19 cellular contexts compared by ENCODE assay signal in the genomic region with DNA sequence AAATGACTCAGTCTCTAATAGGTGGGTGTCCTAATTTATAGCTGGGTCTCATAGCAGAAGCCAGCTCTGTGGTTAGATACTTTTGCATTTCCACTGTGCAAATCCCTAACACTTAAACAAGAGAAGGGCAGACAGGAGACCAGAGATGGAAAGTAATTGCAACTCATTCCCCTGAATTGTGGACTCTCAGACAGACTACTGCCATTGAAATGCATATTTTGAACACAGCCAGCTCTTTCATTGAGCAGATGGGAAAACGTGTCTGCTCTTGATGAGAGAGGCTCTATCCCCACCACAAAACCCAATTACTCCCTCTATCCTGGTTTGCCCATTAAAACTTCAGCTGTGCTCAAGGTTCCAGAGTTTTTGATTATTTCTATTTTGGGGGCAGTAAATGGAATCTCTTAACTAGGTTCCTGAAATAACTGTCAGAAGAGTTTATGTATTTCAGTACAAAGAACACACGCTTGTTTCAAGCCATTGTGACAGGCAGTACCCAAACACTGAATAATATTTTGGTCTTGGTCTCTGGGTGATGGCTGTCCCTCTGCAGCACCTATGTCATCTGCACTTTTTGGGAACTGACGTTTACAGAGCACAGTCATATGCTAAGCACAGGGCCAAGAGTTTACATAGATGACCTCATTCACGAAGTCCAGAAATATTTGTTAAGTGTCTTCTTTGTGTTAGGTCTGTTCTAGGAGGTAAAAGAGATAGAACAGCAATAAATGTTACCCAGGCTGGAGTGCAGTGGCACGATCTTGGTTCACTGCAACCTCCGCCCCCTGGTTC. TPM values are rescaled to one million over a fixed set of nuclear protein-coding genes. Genes with fewer than 3 reads are reported as not detected.
DNase-seq lines count a peak whose midpoint lies in the region; ATAC-seq and TF ChIP-seq lines count a peak whose summit lies in the region.
"Had no signal": no experiment of that assay in that cellular context is flagged by ENCODE, and none has a peak within 500 bp of the region (broad histone marks: within the 10 kb centered on the region; RNA-seq: fewer than 3 reads in every experiment).

No MANE protein-coding gene starts in this region.

- H3K4me3 Mint-ChIP-seq in CD4-positive, alpha-beta memory T cell = no peak overlapping the region
- H3K4me3 Mint-ChIP-seq: activated naive CD4-positive, alpha-beta T cell treated with anti-CD3 and anti-CD28 coated beads, Interleukin-2, amount 50 U/mL, for 24 hours; T-cell had no signal

- no peak for TF ChIP-seq POLR2A in gastrocnemius medialis (IDR thresholded peaks at IDR 0.05)
- no peak for TF ChIP-seq POLR2A in erythroblast (IDR thresholded peaks at IDR 0.05; ENCODE audit: low read length)

- peaks cover 10 to 11% of the 10 kb centered on the region in 2 donors for H3K4me1 ChIP-seq in gastrocnemius medialis
- H3K4me1 ChIP-seq in CD4-positive, alpha-beta memory T cell (ENCODE audit: insufficient read depth, low read length) = no peaks in the 10 kb centered on the region

- H3K4me1 Mint-ChIP-seq in CD4-positive, alpha-beta memory T cell = no peaks in the 10 kb centered on the region
- H3K4me1 Mint-ChIP-seq: activated naive CD4-positive, alpha-beta T cell treated with anti-CD3 and anti-CD28 coated beads, Interleukin-2, amount 50 U/mL, for 24 hours; T-cell had no signal

- POLR2A ChIA-PET in GM10248 (lab: Yijun Ruan, JAX) = no interaction called here
- POLR2A ChIA-PET in CD4-positive, alpha-beta memory T cell (lab: Charles Lee; ENCODE audit: partially characterized antibody) = no interaction called here

- no peaks in the 10 kb centered on the region for H3K36me3 ChIP-seq in gastrocnemius medialis
- H3K36me3 ChIP-seq in CD4-positive, alpha-beta memory T cell (ENCODE audit: insufficient read depth, low read length) = no peaks in the 10 kb centered on the region
- H3K36me3 ChIP-seq: right lobe of liver had no signal

- CTCF ChIA-PET in GM10248 (lab: Yijun Ruan, JAX) = interaction anchor here (1.0 to 2.9 kb wide), 6 partner anchors 9 to 562 kb away, joined by 4 to 12 read pairs (median 4); no protein-coding TSS in a partner anchor
- CTCF ChIA-PET in CD4-positive, alpha-beta memory T cell (lab: Charles Lee; ENCODE audit: partially characterized antibody) = no interaction called here

- DNase-seq in GM10248 (ENCODE audit: extremely low spot score) = peak; percentile 26
- peak; percentile 8 for DNase-seq in RPMI7951 (ENCODE audit: low read depth)
- peak; percentile 9 to 44 for DNase-seq in foreskin fibroblast
- DNase-seq in gastrocnemius medialis = no peak
- DNase-seq in erythroblast (lab: John Stamatoyannopoulos, UW) = no peak
- no peak for DNase-seq in CD4-positive, alpha-beta memory T cell
- no peak for DNase-seq in SW 1271 (lab: John Stamatoyannopoulos, UW)
- DNase-seq: activated CD4-positive, alpha-beta T cell treated with anti-CD3 and anti-CD28 coated beads, Interleukin-2, amount 50 U/mL, for 48 hours; activated T-cell treated with anti-CD3 and anti-CD28 coated beads, Interleukin-2, amount 50 U/mL, for 1 hour; glutamatergic neuron; NCI-H1105 treated with DMSO at 0.1 percent for 48 hours; NCI-H2227 treated with DMSO at 0.1 percent for 48 hours; nucleus accumbens; stimulated activated CD4-positive, alpha-beta T cell treated with anti-CD3 and anti-CD28 coated beads, Interleukin-1b, Interleukin-23, amount 100 ng/mL, for 48 hours; T-cell had no signal

- peaks cover 15 to 21% of the 10 kb centered on the region in 2 donors for H3K27me3 Mint-ChIP-seq in CD4-positive, alpha-beta memory T cell
- H3K27me3 Mint-ChIP-seq: activated naive CD4-positive, alpha-beta T cell treated with anti-CD3 and anti-CD28 coated beads, Interleukin-2, amount 50 U/mL, for 24 hours had no signal

- H3K36me3 Mint-ChIP-seq in CD4-positive, alpha-beta memory T cell = peaks cover 3 to 11% of the 10 kb centered on the region in 2 donors

- TF ChIP-seq CTCF in GM10248 (IDR thresholded peaks at IDR 0.05; ENCODE audit: control extremely low read depth, extremely low read depth, low read depth, missing control alignments) (no peak), foreskin fibroblast (IDR thresholded peaks at IDR 0.05; ENCODE audit: low read depth, low read length) (no peak), gastrocnemius medialis (IDR thresholded peaks at IDR 0.05 in 4 of 5, conservative IDR thresholded peaks at IDR 0.05 in 1 of 5) (no peak)

- peak overlapping the region in 3 of 4 donors; percentile 37 to 55 (median 45) for H3K27ac ChIP-seq in gastrocnemius medialis
- H3K27ac ChIP-seq in CD4-positive, alpha-beta memory T cell (ENCODE audit: low read depth, low read length) = no peak overlapping the region
- H3K27ac ChIP-seq: right lobe of liver, VCaP had no signal

- H3K27me3 ChIP-seq in gastrocnemius medialis = no peaks in the 10 kb centered on the region
- H3K27me3 ChIP-seq in CD4-positive, alpha-beta memory T cell (ENCODE audit: insufficient read depth, low read length) = no peaks in the 10 kb centered on the region
- H3K27me3 ChIP-seq: right lobe of liver had no signal

- peak overlapping the region in 2 of 7 donors; percentile 32 to 59 for H3K27ac Mint-ChIP-seq in CD4-positive, alpha-beta memory T cell
- H3K27ac Mint-ChIP-seq: activated naive CD4-positive, alpha-beta T cell treated with anti-CD3 and anti-CD28 coated beads, Interleukin-2, amount 50 U/mL, for 24 hours; T-cell had no signal

- intact Hi-C loops in gastrocnemius medialis (cut with DNase I; ENCODE audit: low total_unique reads) = no loop called here
- intact Hi-C loops in CD4-positive, alpha-beta memory T cell (cut with micrococcal nuclease) = no loop called here

- H3K9me3 Mint-ChIP-seq in CD4-positive, alpha-beta memory T cell = peaks cover 2 to 23% (median 12%) of the 10 kb centered on the region in 8 donors
- H3K9me3 Mint-ChIP-seq: activated naive CD4-positive, alpha-beta T cell treated with anti-CD3 and anti-CD28 coated beads, Interleukin-2, amount 50 U/mL, for 24 hours had no signal

- no peaks in the 10 kb centered on the region for H3K9me3 ChIP-seq in gastrocnemius medialis
- H3K9me3 ChIP-seq in CD4-positive, alpha-beta memory T cell (ENCODE audit: control insufficient read depth in 1 of 2, low read length in 2 of 2) = peaks cover 0 to 9% of the 10 kb centered on the region in 2 donors
- H3K9me3 ChIP-seq: right lobe of liver had no signal

- in situ Hi-C loops in gastrocnemius medialis (cut with MboI; ENCODE audit: low sequenced_read_pairs in 4 of 4) = no loop called here

- no peak overlapping the region for H3K4me3 ChIP-seq in foreskin fibroblast (ENCODE audit: low read depth in 1 of 2, low read length in 2 of 2)
- no peak overlapping the region for H3K4me3 ChIP-seq in gastrocnemius medialis
- H3K4me3 ChIP-seq in CD4-positive, alpha-beta memory T cell (ENCODE audit: low read length in 2 of 2) = no peak overlapping the region
- H3K4me3 ChIP-seq: right lobe of liver had no signal

- ATAC-seq in gastrocnemius medialis = peak; percentile 64 to 65
- ATAC-seq: T-cell had no signal

RNA-seq across cellular contexts. Expression of gene FAM227A, which starts 41.7 kb away (rescaled TPM):
- total RNA-seq in RPMI7951 (2014; rRNA removed; shearing (Covaris generic)) = 1.3 and 2.3 TPM in 2 replicates
- total RNA-seq in gastrocnemius medialis = under 1 TPM in 1 of 4 donors, not detected in 3; 0.02 TPM
- total RNA-seq in CD4-positive, alpha-beta memory T cell = under 1 TPM in 1 of 2 experiments, not detected in 1; 0.44 TPM
- polyA plus RNA-seq in CD4-positive, alpha-beta memory T cell = not detected
- total RNA-seq: HT1080 had no signal

RNA-seq across cellular contexts. Expression of gene CBY1, which starts 41.9 kb away (rescaled TPM):
- total RNA-seq in RPMI7951 (2014; rRNA removed; shearing (Covaris generic)) = 14.1 and 19.7 TPM in 2 replicates
- 10 to 100 TPM in 2 of 4 donors, 1 to 10 TPM in 2; 8.0 to 15.7 (median 12.6) TPM for total RNA-seq in gastrocnemius medialis
- total RNA-seq in CD4-positive, alpha-beta memory T cell = 10 to 100 TPM; 30.4 to 35.2 TPM
- 10 to 100 TPM in 1 of 2 donors, 1 to 10 TPM in 1; 3.8 to 10.5 TPM for polyA plus RNA-seq in CD4-positive, alpha-beta memory T cell

RNA-seq across cellular contexts. Expression of gene DMC1, which starts 44.5 kb away (rescaled TPM):
- total RNA-seq in RPMI7951 (2014; rRNA removed; shearing (Covaris generic)) = 0.12 and 0.20 TPM in 2 replicates
- total RNA-seq in gastrocnemius medialis = under 1 TPM in 1 of 4 donors, not detected in 3; 0.18 TPM
- 1 to 10 TPM in 1 of 2 experiments, under 1 TPM in 1; 0.29 to 1.1 TPM for total RNA-seq in CD4-positive, alpha-beta memory T cell
- not detected for polyA plus RNA-seq in CD4-positive, alpha-beta memory T cell

Comparison
In these comparisons a context has a peak if more than half of its experiments do, and no peak if none do; other contexts are left out.
1. DNase-seq: peak in GM10248 (single experiment), RPMI7951 (single experiment) and foreskin fibroblast (2 of 2); none in gastrocnemius medialis (0 of 2), erythroblast (0 of 2), CD4-positive, alpha-beta memory T cell (0 of 5) and SW 1271 (0 of 2).